1 cellular context compared by ENCODE assay signal in genomic region chr2:102103992-102104871, GRCh38.
A peak's percentile ranks its signal among the peaks of the same experiment; 100 is the strongest.
TF ChIP-seq lines count a peak whose summit lies in the region.

No MANE protein-coding gene starts in this region.

TF ChIP-seq in HepG2, 621 proteins besides CTCF, POLR2A, EP300 and RAD21 (continued from another document and continues in another):
- TF ChIP-seq ZNF672 (CRISPR knock-in tag; IDR thresholded peaks at IDR 0.05), result no peak
- no peak for TF ChIP-seq IRX3 (CRISPR knock-in tag; IDR thresholded peaks at IDR 0.05; ENCODE audit: borderline replicate concordance, low read depth)
- TF ChIP-seq, protein P1, sequence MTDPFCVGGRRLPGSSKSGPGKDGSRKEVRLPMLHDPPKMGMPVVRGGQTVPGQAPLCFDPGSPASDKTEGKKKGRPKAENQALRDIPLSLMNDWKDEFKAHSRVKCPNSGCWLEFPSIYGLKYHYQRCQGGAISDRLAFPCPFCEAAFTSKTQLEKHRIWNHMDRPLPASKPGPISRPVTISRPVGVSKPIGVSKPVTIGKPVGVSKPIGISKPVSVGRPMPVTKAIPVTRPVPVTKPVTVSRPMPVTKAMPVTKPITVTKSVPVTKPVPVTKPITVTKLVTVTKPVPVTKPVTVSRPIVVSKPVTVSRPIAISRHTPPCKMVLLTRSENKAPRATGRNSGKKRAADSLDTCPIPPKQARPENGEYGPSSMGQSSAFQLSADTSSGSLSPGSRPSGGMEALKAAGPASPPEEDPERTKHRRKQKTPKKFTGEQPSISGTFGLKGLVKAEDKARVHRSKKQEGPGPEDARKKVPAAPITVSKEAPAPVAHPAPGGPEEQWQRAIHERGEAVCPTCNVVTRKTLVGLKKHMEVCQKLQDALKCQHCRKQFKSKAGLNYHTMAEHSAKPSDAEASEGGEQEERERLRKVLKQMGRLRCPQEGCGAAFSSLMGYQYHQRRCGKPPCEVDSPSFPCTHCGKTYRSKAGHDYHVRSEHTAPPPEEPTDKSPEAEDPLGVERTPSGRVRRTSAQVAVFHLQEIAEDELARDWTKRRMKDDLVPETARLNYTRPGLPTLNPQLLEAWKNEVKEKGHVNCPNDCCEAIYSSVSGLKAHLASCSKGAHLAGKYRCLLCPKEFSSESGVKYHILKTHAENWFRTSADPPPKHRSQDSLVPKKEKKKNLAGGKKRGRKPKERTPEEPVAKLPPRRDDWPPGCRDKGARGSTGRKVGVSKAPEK (CRISPR knock-in tag; IDR thresholded peaks at IDR 0.05; ENCODE audit: borderline replicate concordance), result no peak
- TF ChIP-seq GTF3A (CRISPR knock-in tag; conservative IDR thresholded peaks at IDR 0.05), result no peak
- peak; percentile 57 for TF ChIP-seq ZNF687 (CRISPR knock-in tag; IDR thresholded peaks at IDR 0.05)
- TF ChIP-seq MAZ (IDR thresholded peaks at IDR 0.05; ENCODE audit: borderline replicate concordance, low read depth, low read length), result no peak
- no peak for TF ChIP-seq MAZ (CRISPR knock-in tag; IDR thresholded peaks at IDR 0.05; ENCODE audit: low read depth)
- peak; percentile 84 for TF ChIP-seq ZBTB33 (CRISPR knock-in tag; IDR thresholded peaks at IDR 0.05)
- no peak for TF ChIP-seq ZBTB10 (CRISPR knock-in tag; IDR thresholded peaks at IDR 0.05; ENCODE audit: borderline replicate concordance)
- no peak for TF ChIP-seq ZNF782 (CRISPR knock-in tag; IDR thresholded peaks at IDR 0.05; ENCODE audit: borderline replicate concordance)
- TF ChIP-seq ZNF883 (CRISPR knock-in tag; IDR thresholded peaks at IDR 0.05; ENCODE audit: not compliant biosample characterization), result no peak
- no peak for TF ChIP-seq ZNF605 (CRISPR knock-in tag; IDR thresholded peaks at IDR 0.05)
- TF ChIP-seq ZBTB7A (CRISPR knock-in tag; IDR thresholded peaks at IDR 0.05), result no peak
- no peak for TF ChIP-seq KDM5B (CRISPR knock-in tag; IDR thresholded peaks at IDR 0.05; ENCODE audit: borderline replicate concordance)
- TF ChIP-seq, protein P2, sequence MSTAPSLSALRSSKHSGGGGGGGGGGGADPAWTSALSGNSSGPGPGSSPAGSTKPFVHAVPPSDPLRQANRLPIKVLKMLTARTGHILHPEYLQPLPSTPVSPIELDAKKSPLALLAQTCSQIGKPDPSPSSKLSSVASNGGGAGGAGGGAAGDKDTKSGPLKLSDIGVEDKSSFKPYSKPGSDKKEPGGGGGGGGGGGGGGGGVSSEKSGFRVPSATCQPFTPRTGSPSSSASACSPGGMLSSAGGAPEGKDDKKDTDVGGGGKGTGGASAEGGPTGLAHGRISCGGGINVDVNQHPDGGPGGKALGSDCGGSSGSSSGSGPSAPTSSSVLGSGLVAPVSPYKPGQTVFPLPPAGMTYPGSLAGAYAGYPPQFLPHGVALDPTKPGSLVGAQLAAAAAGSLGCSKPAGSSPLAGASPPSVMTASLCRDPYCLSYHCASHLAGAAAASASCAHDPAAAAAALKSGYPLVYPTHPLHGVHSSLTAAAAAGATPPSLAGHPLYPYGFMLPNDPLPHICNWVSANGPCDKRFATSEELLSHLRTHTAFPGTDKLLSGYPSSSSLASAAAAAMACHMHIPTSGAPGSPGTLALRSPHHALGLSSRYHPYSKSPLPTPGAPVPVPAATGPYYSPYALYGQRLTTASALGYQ (CRISPR knock-in tag; IDR thresholded peaks at IDR 0.05), result no peak
- 0 out of 2 replicates have a peak, but pooled peaks have one; percentile 3 for TF ChIP-seq TBX2 (CRISPR knock-in tag; IDR thresholded peaks at IDR 0.05; ENCODE audit: borderline replicate concordance)
- no peak for TF ChIP-seq MBD4 (IDR thresholded peaks at IDR 0.05; ENCODE audit: borderline replicate concordance, low read length)
- TF ChIP-seq NFIC (IDR thresholded peaks at IDR 0.05; ENCODE audit: low read length), result no peak
- no peak for TF ChIP-seq FOXJ3 (CRISPR knock-in tag; IDR thresholded peaks at IDR 0.05; ENCODE audit: borderline replicate concordance)
- no peak for TF ChIP-seq SOX13 (IDR thresholded peaks at IDR 0.05)
- no peak for TF ChIP-seq SOX13 (CRISPR knock-in tag; conservative IDR thresholded peaks at IDR 0.05 in 1 of 2, IDR thresholded peaks at IDR 0.05 in 1 of 2)
- no peak for TF ChIP-seq ZNF180 (CRISPR knock-in tag; IDR thresholded peaks at IDR 0.05; ENCODE audit: borderline replicate concordance, low read depth)
- TF ChIP-seq TOPORS (CRISPR knock-in tag; IDR thresholded peaks at IDR 0.05), result no peak
- no peak for TF ChIP-seq IRF2 (CRISPR knock-in tag; IDR thresholded peaks at IDR 0.05)
- no peak for TF ChIP-seq EZH2 (conservative IDR thresholded peaks at IDR 0.05; ENCODE audit: low read depth, low read length)
- TF ChIP-seq POGK (CRISPR knock-in tag; conservative IDR thresholded peaks at IDR 0.05), result no peak
- TF ChIP-seq, protein P3, sequence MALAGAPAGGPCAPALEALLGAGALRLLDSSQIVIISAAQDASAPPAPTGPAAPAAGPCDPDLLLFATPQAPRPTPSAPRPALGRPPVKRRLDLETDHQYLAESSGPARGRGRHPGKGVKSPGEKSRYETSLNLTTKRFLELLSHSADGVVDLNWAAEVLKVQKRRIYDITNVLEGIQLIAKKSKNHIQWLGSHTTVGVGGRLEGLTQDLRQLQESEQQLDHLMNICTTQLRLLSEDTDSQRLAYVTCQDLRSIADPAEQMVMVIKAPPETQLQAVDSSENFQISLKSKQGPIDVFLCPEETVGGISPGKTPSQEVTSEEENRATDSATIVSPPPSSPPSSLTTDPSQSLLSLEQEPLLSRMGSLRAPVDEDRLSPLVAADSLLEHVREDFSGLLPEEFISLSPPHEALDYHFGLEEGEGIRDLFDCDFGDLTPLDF (CRISPR knock-in tag; IDR thresholded peaks at IDR 0.05), result no peak
- no peak for TF ChIP-seq ZNF577 (CRISPR knock-in tag; IDR thresholded peaks at IDR 0.05; ENCODE audit: borderline replicate concordance, low read depth)
- TF ChIP-seq, protein P4, sequence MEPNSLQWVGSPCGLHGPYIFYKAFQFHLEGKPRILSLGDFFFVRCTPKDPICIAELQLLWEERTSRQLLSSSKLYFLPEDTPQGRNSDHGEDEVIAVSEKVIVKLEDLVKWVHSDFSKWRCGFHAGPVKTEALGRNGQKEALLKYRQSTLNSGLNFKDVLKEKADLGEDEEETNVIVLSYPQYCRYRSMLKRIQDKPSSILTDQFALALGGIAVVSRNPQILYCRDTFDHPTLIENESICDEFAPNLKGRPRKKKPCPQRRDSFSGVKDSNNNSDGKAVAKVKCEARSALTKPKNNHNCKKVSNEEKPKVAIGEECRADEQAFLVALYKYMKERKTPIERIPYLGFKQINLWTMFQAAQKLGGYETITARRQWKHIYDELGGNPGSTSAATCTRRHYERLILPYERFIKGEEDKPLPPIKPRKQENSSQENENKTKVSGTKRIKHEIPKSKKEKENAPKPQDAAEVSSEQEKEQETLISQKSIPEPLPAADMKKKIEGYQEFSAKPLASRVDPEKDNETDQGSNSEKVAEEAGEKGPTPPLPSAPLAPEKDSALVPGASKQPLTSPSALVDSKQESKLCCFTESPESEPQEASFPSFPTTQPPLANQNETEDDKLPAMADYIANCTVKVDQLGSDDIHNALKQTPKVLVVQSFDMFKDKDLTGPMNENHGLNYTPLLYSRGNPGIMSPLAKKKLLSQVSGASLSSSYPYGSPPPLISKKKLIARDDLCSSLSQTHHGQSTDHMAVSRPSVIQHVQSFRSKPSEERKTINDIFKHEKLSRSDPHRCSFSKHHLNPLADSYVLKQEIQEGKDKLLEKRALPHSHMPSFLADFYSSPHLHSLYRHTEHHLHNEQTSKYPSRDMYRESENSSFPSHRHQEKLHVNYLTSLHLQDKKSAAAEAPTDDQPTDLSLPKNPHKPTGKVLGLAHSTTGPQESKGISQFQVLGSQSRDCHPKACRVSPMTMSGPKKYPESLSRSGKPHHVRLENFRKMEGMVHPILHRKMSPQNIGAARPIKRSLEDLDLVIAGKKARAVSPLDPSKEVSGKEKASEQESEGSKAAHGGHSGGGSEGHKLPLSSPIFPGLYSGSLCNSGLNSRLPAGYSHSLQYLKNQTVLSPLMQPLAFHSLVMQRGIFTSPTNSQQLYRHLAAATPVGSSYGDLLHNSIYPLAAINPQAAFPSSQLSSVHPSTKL (CRISPR knock-in tag; IDR thresholded peaks at IDR 0.05), result peak; percentile 27; the same call in 1 of the 2 replicates
- TF ChIP-seq NFE2L1 (CRISPR knock-in tag; IDR thresholded peaks at IDR 0.05; ENCODE audit: borderline replicate concordance), result no peak
- 0 out of 2 replicates have a peak, but pooled peaks have one; percentile 41 for TF ChIP-seq ZNF274 (CRISPR knock-in tag; IDR thresholded peaks at IDR 0.05)
- no peak for TF ChIP-seq SMAD9 (CRISPR knock-in tag; IDR thresholded peaks at IDR 0.05)
- 0 out of 2 replicates have a peak, but pooled peaks have one; percentile 65 for TF ChIP-seq FOXC1 (CRISPR knock-in tag; IDR thresholded peaks at IDR 0.05; ENCODE audit: borderline replicate concordance)
- TF ChIP-seq ZFP36L1 (CRISPR knock-in tag; IDR thresholded peaks at IDR 0.05), result no peak
- no peak for TF ChIP-seq DRAP1 (CRISPR knock-in tag; IDR thresholded peaks at IDR 0.05)
- TF ChIP-seq ZNF20 (CRISPR knock-in tag; IDR thresholded peaks at IDR 0.05), result no peak
- no peak for TF ChIP-seq TGIF2 (CRISPR knock-in tag; IDR thresholded peaks at IDR 0.05)
- 0 out of 2 replicates have a peak, but pooled peaks have one; percentile 9 for TF ChIP-seq GABPB1 (CRISPR knock-in tag; IDR thresholded peaks at IDR 0.05)
